11 cellular contexts compared by ENCODE assay signal in the genomic region with DNA sequence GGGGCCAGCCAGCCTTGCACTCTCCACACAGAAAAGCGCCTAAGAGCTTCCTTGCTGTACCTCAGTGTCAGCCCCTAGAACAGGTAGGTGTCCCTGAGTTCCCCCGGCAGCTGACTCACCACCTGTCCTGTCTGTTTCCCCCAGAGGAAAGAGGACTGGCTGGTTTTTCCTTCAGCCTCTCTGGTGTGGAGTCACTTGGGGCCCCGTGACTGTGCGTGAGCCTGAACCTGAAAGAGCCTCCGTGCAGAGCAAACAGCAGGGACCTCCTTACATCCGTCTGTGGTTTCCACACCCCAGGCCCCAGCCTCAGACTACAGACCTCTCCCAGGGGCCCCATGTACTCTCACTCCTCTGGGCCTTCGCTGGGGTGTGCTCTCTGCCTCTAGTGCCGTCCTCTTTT.
DNase-seq lines count a peak whose midpoint lies in the region; ATAC-seq and TF ChIP-seq lines count a peak whose summit lies in the region.
"Had no signal": no experiment of that assay in that cellular context is flagged by ENCODE, and none has a peak within 500 bp of the region (broad histone marks: within the 10 kb centered on the region; RNA-seq: fewer than 3 reads in every experiment).

No MANE protein-coding gene starts in this region.

- no peak overlapping the region for H3K4me3 ChIP-seq in neuronal stem cell (ENCODE audit: low read length in 2 of 2)

- peaks cover 52% of the 10 kb centered on the region for H3K4me1 Mint-ChIP-seq in CD14-positive monocyte

- peak overlapping the region; percentile 7 for H2AK5ac ChIP-seq in neuronal stem cell (ENCODE audit: low read depth, low read length)

- peak overlapping the region in 1 of 2 donors; percentile 65 for H3K4me3 Mint-ChIP-seq in CD14-positive monocyte

- no peak overlapping the region for H4K91ac ChIP-seq in neuronal stem cell (ENCODE audit: low read depth, low read length, poor library complexity)

- no peak overlapping the region for H3K27ac Mint-ChIP-seq in CD14-positive monocyte

- no peaks in the 10 kb centered on the region for H3K27me3 ChIP-seq in neuronal stem cell (ENCODE audit: control insufficient read depth in 3 of 3, insufficient read depth in 3 of 3, low read depth in 1 of 3, low read length in 3 of 3)
- H3K27me3 ChIP-seq: BE2C had no signal

- no peak overlapping the region for H2BK5ac ChIP-seq in neuronal stem cell (ENCODE audit: low read length)

- peak overlapping the region; percentile 72 for H2BK15ac ChIP-seq in neuronal stem cell (ENCODE audit: low read length)

- no peak overlapping the region for H3K14ac ChIP-seq in neuronal stem cell (ENCODE audit: low read length)

- no peak overlapping the region for H2AFZ ChIP-seq in neuronal stem cell (ENCODE audit: low read length)
- H2AFZ ChIP-seq: parathyroid adenoma had no signal

- peak; percentile 60 for ATAC-seq in HG03520 (IDR thresholded peaks at IDR 0.05; ENCODE audit: unreplicated experiment)

- no peak overlapping the region for H2BK120ac ChIP-seq in neuronal stem cell (ENCODE audit: low read depth, low read length)

- peaks cover 26 to 31% of the 10 kb centered on the region in 2 donors for H3K4me1 ChIP-seq in neuronal stem cell (ENCODE audit: control insufficient read depth in 2 of 2, insufficient read depth in 1 of 2, low read depth in 1 of 2, low read length in 2 of 2)
- H3K4me1 ChIP-seq: parathyroid adenoma had no signal

- no peak overlapping the region for H3K27ac ChIP-seq in neuronal stem cell (replicated peaks; ENCODE audit: low read length)
- H3K27ac ChIP-seq: epithelial cell of prostate, parathyroid adenoma had no signal

- H3K36me3 ChIP-seq in neuronal stem cell (replicated peaks in 1 of 2; ENCODE audit: control insufficient read depth in 2 of 2, insufficient read depth in 2 of 2, low read length in 2 of 2), result no peaks in the 10 kb centered on the region

- TF ChIP-seq CTCF in CD14-positive monocyte (IDR thresholded peaks at IDR 0.05), result no peak

- no peaks in the 10 kb centered on the region for H3K79me1 ChIP-seq in neuronal stem cell (ENCODE audit: low read depth, low read length)

- H3K9ac ChIP-seq in neuronal stem cell (ENCODE audit: low read depth, low read length, poor library complexity), result no peak overlapping the region
- H3K9ac ChIP-seq: parathyroid adenoma had no signal

- no peak overlapping the region for H3K4me2 ChIP-seq in neuronal stem cell (ENCODE audit: insufficient read depth, low read length, poor library complexity, severe bottlenecking)

- intact Hi-C loops in CD14-positive monocyte (cut with micrococcal nuclease), result no loop called here

- H3K4ac ChIP-seq in neuronal stem cell (ENCODE audit: low read length), result no peak overlapping the region

- peaks cover 0 to 7% (median 3%) of the 10 kb centered on the region in 3 donors for H3K27me3 Mint-ChIP-seq in CD14-positive monocyte (ENCODE audit: low read depth in 3 of 3)

- peak; percentile 45 for DNase-seq in CD14-positive monocyte (ENCODE audit: low spot score)
- peak; percentile 18 for DNase-seq in activated T-cell treated with anti-CD3 and anti-CD28 coated beads for 4 hours
- no peak for DNase-seq in neuronal stem cell (ENCODE audit: low spot score)
- no peak for DNase-seq in DMS153 (lab: John Stamatoyannopoulos, UW)
- DNase-seq in cerebellum (ENCODE audit: low spot score), result no peak
- DNase-seq in putamen (ENCODE audit: low spot score), result no peak
- no peak for DNase-seq in NCI-H1436 (lab: John Stamatoyannopoulos, UW)
- DNase-seq: BE2C had no signal

- H4K8ac ChIP-seq in neuronal stem cell (ENCODE audit: low read depth, low read length), result no peak overlapping the region

- WGBS in neuronal stem cell (ENCODE audit: extremely low coverage in 2 of 2, insufficient read length in 2 of 2, insufficient replicate concordance in 1 of 2), 2 donors, result no CpG with 5 or more reads among the region's 8 CpGs

- no peaks in the 10 kb centered on the region for H3K36me3 Mint-ChIP-seq in CD14-positive monocyte

- H3K9me3 ChIP-seq in neuronal stem cell (replicated peaks in 1 of 2; ENCODE audit: control insufficient read depth in 2 of 2, insufficient read depth in 1 of 2, low read depth in 1 of 2, low read length in 2 of 2), result peaks cover under 1 to 7% of the 10 kb centered on the region in 2 donors
- H3K9me3 ChIP-seq: BE2C had no signal

- H3K18ac ChIP-seq in neuronal stem cell (ENCODE audit: low read length), result peak overlapping the region; percentile 45

- no peak overlapping the region for H3K23ac ChIP-seq in neuronal stem cell (ENCODE audit: low read depth, low read length, poor library complexity)

- H3K9me3 Mint-ChIP-seq in CD14-positive monocyte, result peaks cover 0 to 2% (median 0%) of the 10 kb centered on the region in 7 donors

- H2BK12ac ChIP-seq in neuronal stem cell (ENCODE audit: low read length), result peak overlapping the region; percentile 60

Comparison
In these comparisons a context has a peak if more than half of its experiments do, and no peak if none do; other contexts are left out.
1. DNase-seq: peak in CD14-positive monocyte (single experiment) and activated T-cell treated with anti-CD3 and anti-CD28 coated beads for 4 hours (single experiment); none in neuronal stem cell (single experiment), DMS153 (single experiment), cerebellum (single experiment), putamen (single experiment) and NCI-H1436 (single experiment).